8 cellular contexts compared by ENCODE assay signal in the genomic region with DNA sequence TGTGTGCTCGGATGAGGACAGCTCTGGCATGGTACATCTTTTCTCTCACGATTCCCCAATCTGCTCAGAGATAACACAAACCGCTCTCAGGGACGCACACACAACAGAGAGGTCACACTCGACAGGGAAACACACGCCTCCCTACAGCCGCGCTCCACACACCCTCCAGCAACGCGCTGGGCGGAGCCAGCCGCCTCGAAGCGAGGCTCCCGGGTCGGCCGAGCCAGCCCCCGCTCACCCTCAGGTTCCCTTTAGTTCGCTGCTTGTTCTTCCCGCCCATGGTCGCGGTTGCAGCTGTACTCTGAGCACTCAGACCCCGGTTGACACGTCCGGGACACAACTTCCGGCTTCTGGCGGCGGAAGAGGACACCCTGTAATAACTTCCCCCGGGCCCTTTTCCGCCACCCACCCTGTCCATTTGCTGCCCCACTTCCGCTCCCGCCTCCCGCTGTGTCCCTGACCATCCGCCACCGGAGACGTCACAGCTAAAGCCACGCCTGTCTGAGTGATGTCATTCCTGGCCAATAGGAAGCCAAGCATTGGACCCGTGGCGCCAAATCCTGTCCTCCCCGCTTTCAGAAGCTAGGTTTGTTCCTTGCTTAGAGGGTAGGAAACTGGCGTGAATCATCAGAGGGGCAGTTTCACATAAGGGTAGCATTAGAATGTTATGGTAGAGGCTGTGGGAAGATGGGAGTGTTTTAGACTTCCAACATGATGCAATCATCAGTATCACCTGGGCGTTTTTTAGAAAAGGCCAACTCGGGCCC. TPM values are rescaled to one million over a fixed set of nuclear protein-coding genes. Genes with fewer than 3 reads are reported as not detected.
DNase-seq lines count a peak whose midpoint lies in the region; ATAC-seq, FAIRE-seq and TF ChIP-seq lines count a peak whose summit lies in the region.

Gene LTN1 (minus strand): TSS at position 352 of the 767 bp plus-strand sequence. CDS start 72 bp downstream, at position 280.

- peak within 1 kb of the TSS; percentile 82 for H3K4me3 ChIP-seq in upper lobe of right lung

- peak; percentile 97 for ATAC-seq in HG02852 (IDR thresholded peaks at IDR 0.05; ENCODE audit: unreplicated experiment)
- peak; percentile 100 for ATAC-seq in left cardiac atrium
- ATAC-seq in upper lobe of right lung = peak; percentile 100

- DNase-seq in GM12892 (ENCODE audit: insufficient read length) (peak; percentile 84), NCI-H146 (lab: John Stamatoyannopoulos, UW) (peak; percentile 96), T-helper 1 cell (peak; percentile 97 to 99 (median 98)), amniotic epithelial cell (ENCODE audit: low read depth) (peak; percentile 99), left cardiac atrium (peak; percentile 99), posterior vena cava (ENCODE audit: low spot score) (peak; percentile 99), upper lobe of right lung (peak; percentile 98)

- peak within 1 kb of the TSS; percentile 78 for H3K27ac ChIP-seq in upper lobe of right lung

- no peak for TF ChIP-seq CTCF in upper lobe of right lung (IDR thresholded peaks at IDR 0.05)

- TF ChIP-seq POLR2A in GM12892 (IDR thresholded peaks at IDR 0.05; ENCODE audit: low read depth, low read length) = peak; percentile 84

- no peaks in the 10 kb centered on the region for H3K27me3 ChIP-seq in upper lobe of right lung

- FAIRE-seq in GM12892 (lab: Jason Lieb, UNC) = peak; percentile 97

- H3K36me3 ChIP-seq in upper lobe of right lung = no peaks in the 10 kb centered on the region

- no peaks in the 10 kb centered on the region for H3K9me3 ChIP-seq in upper lobe of right lung

- intact Hi-C loops in left cardiac atrium (cut with DNase I) (no loop called here), posterior vena cava (cut with DNase I) (no loop called here), upper lobe of right lung (cut with DNase I) (no loop called here)

- peaks cover 14% of the 10 kb centered on the region for H3K4me1 ChIP-seq in upper lobe of right lung

RNA-seq across cellular contexts. Expression of gene LTN1, which starts in this region (rescaled TPM):
- polyA plus RNA-seq in GM12892 (2012; ENCODE audit: missing spikeins) = 13.2 TPM
- 10 to 100 TPM; 17.3 to 19.5 TPM for total RNA-seq in left cardiac atrium
- total RNA-seq in posterior vena cava = 10 to 100 TPM; 22.2 to 26.4 TPM
- total RNA-seq in upper lobe of right lung = 25.7 TPM

Comparison
In these comparisons a context has a peak if more than half of its experiments do, and no peak if none do; other contexts are left out.
1. Peak in every context shown above with its lines: DNase-seq, ATAC-seq, H3K4me3 ChIP-seq and H3K27ac ChIP-seq.